19 cellular contexts compared by ENCODE assay signal in the genomic region with DNA sequence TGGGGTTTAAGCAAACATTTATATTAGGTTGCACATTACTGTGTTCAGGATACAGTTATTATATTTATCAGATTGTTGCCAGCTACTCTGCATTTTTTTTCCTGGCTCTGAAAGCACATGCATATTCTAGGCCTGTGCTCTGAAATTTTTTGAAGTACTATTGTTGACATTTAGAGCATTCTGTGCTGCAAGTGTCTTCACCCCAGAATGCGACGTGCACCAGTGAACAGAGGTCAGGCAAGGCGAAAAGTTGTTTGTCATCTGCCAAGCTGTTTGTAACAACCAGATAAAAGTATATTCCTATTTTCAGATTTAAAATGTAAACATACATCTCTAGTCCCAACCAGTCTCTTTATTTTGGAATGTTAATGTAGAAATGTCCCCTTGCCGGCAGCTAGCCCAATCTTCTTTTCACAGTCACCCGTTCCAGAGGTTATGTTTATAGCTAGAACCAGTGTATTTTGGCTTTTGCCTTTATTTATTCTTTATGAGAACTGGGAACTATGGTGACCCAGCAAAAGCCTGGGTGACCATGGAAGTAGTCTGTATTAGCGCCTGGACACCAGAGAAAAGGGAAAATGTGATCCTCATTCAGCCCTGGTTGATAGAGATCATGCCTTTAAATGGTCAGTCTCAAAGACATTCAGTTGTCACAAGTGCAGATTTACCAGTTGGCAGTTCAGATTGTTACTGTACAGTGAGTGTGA.
DNase-seq lines count a peak whose midpoint lies in the region; ATAC-seq, FAIRE-seq and TF ChIP-seq lines count a peak whose summit lies in the region.
"Had no signal": no experiment of that assay in that cellular context is flagged by ENCODE, and none has a peak within 500 bp of the region (broad histone marks: within the 10 kb centered on the region; RNA-seq: fewer than 3 reads in every experiment).

No MANE protein-coding gene starts in this region.

- H3K27ac Mint-ChIP-seq in astrocyte (ENCODE audit: unreplicated experiment) (no peak overlapping the region), nephron progenitor cell (peak overlapping the region; percentile 63)
- H3K27ac Mint-ChIP-seq: B cell; CD4-positive, alpha-beta T cell had no signal

- no peaks in the 10 kb centered on the region for H3K36me3 ChIP-seq in astrocyte (ENCODE audit: insufficient read depth, low read length)
- H3K36me3 ChIP-seq: Peyer's patch had no signal

- no peaks in the 10 kb centered on the region for H3K9me3 ChIP-seq in astrocyte (ENCODE audit: insufficient read depth, low read depth, low read length)
- H3K9me3 ChIP-seq: Peyer's patch had no signal

- FAIRE-seq in astrocyte (lab: Jason Lieb, UNC) = no peak
- FAIRE-seq: GM19239 had no signal

- no peak overlapping the region for H3K4me3 Mint-ChIP-seq in astrocyte (ENCODE audit: unreplicated experiment)
- no peak overlapping the region for H3K4me3 Mint-ChIP-seq in nephron progenitor cell
- H3K4me3 Mint-ChIP-seq: B cell; CD4-positive, alpha-beta T cell had no signal

- H3K4me1 Mint-ChIP-seq in astrocyte (ENCODE audit: low read depth, unreplicated experiment) = no peaks in the 10 kb centered on the region
- H3K4me1 Mint-ChIP-seq in nephron progenitor cell = peaks cover 12% of the 10 kb centered on the region
- H3K4me1 Mint-ChIP-seq: B cell had no signal

- H3K27ac ChIP-seq in astrocyte (ENCODE audit: low read depth, low read length) = peak overlapping the region; percentile 4
- H3K27ac ChIP-seq: HL-60, Peyer's patch had no signal

- H3K36me3 Mint-ChIP-seq in astrocyte (ENCODE audit: low read depth, unreplicated experiment) = peaks cover 4% of the 10 kb centered on the region
- peaks cover 12% of the 10 kb centered on the region for H3K36me3 Mint-ChIP-seq in nephron progenitor cell (ENCODE audit: low read depth)

- no peak overlapping the region for H3K9ac ChIP-seq in astrocyte (ENCODE audit: low read length)

- ATAC-seq in left ventricle myocardium superior (peak; percentile 41), sciatic nerve (no peak)

- no peak overlapping the region for H2AFZ ChIP-seq in astrocyte (ENCODE audit: low read depth, low read length)

- DNase-seq in left ventricle myocardium superior = no peak
- no peak for DNase-seq in cardiac septum (ENCODE audit: low spot score)
- no peak for DNase-seq in astrocyte (ENCODE audit: low read depth)
- DNase-seq in nephron progenitor cell = peak; percentile 18
- no peak for DNase-seq in NCI-H128 (lab: John Stamatoyannopoulos, UW; ENCODE audit: unreplicated experiment)
- no peak for DNase-seq in sciatic nerve (ENCODE audit: low spot score)
- no peak for DNase-seq in DMS79 treated with DMSO at 0.1 percent for 48 hours (lab: John Stamatoyannopoulos, UW)
- DNase-seq: ACHN; CD4-positive, alpha-beta T cell; GF-D8; KBM-7; NCI-H1105 treated with DMSO at 0.1 percent for 48 hours; NCI-H1930; NCI-H510A treated with DMSO at 0.1 percent for 48 hours; Peyer's patch; SHP77 treated with DMSO at 0.1 percent for 48 hours had no signal

- no peaks in the 10 kb centered on the region for H3K27me3 ChIP-seq in astrocyte (ENCODE audit: insufficient read depth, low read length)
- H3K27me3 ChIP-seq: Peyer's patch had no signal

- H3K9me3 Mint-ChIP-seq in astrocyte (ENCODE audit: unreplicated experiment) (peaks cover 9% of the 10 kb centered on the region), nephron progenitor cell (peaks cover 14% of the 10 kb centered on the region)

- intact Hi-C loops in left ventricle myocardium superior (cut with micrococcal nuclease) = no loop called here
- intact Hi-C loops in cardiac septum (cut with DNase I) = no loop called here
- intact Hi-C loops in sciatic nerve (cut with DNase I) = no loop called here

- H3K27me3 Mint-ChIP-seq in astrocyte (ENCODE audit: low read depth, unreplicated experiment) (no peaks in the 10 kb centered on the region), nephron progenitor cell (ENCODE audit: low read depth, poor library complexity) (no peaks in the 10 kb centered on the region)
- H3K27me3 Mint-ChIP-seq: B cell; CD4-positive, alpha-beta T cell had no signal

- H4K20me1 ChIP-seq in astrocyte (ENCODE audit: insufficient read depth, low read length) = no peaks in the 10 kb centered on the region

- no peak for TF ChIP-seq CTCF in astrocyte (IDR thresholded peaks at IDR 0.05; ENCODE audit: insufficient read depth, low read depth, low read length)
- no peak for TF ChIP-seq CTCF in nephron progenitor cell (IDR thresholded peaks at IDR 0.05)

- no peaks in the 10 kb centered on the region for H3K4me1 ChIP-seq in astrocyte (ENCODE audit: insufficient read depth, low read length)
- H3K4me1 ChIP-seq: Peyer's patch had no signal

- H3K4me2 ChIP-seq in astrocyte (ENCODE audit: low read length) = peak overlapping the region; percentile 0

- H3K79me2 ChIP-seq in astrocyte (ENCODE audit: insufficient read depth, low read length) = peaks cover 4% of the 10 kb centered on the region

- H3K4me3 ChIP-seq in astrocyte (ENCODE audit: insufficient read depth, low read depth, low read length) = no peak overlapping the region
- H3K4me3 ChIP-seq: Peyer's patch had no signal
